ENCODE assay signal across 17 cellular contexts in the genomic region with DNA sequence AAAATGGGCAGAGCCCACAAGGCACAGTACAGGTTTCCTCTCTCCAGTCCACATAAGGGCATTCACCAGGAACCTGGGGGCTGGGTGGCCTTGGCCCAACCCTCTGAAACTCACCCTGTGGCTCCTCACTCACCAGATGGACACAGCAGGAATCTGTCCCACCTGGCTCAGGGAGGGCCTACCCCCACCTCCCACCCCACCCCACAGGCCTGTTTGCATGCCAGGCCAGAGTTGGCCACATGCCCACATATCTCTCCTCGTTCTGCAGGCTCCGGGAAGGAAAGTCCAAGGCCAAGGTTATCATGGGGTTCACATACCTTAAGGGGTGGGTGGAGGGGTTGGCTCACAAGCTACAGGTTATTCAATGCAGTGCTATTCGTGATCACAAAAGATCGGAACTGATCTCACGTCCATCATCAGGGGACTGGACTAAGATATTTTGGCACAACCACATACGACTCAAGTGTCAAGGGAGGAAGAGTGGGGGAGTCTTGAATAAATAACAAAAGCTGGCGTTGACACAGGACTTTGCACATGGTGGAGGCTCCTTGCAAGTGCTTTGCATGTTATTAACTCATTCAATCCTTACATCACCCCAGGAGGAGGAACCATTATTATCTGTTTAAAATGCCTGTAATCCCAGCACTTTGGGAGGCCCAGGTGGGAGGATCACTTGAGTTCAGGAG. TPM values are rescaled to one million over a fixed set of nuclear protein-coding genes. Genes with fewer than 3 reads are reported as not detected.
A peak's percentile ranks its signal among the peaks of the same experiment; 100 is the strongest.
DNase-seq lines count a peak whose midpoint lies in the region; ATAC-seq, FAIRE-seq and TF ChIP-seq lines count a peak whose summit lies in the region.
"Had no signal": no experiment of that assay in that cellular context is flagged by ENCODE, and none has a peak within 500 bp of the region (broad histone marks: within the 10 kb centered on the region; RNA-seq: fewer than 3 reads in every experiment).

No MANE protein-coding gene starts in this region.

- H3K4me1 Mint-ChIP-seq in osteocyte (ENCODE audit: unreplicated experiment), result peaks cover 17% of the 10 kb centered on the region

- no peak for FAIRE-seq in frontal cortex (lab: Jason Lieb, UNC)
- FAIRE-seq: bronchial epithelial cell had no signal

- intact Hi-C loops in heart right ventricle (cut with DNase I), result no loop called here
- intact Hi-C loops in Right ventricle myocardium inferior (cut with DNase I), result no loop called here
- intact Hi-C loops in adrenal gland (cut with DNase I), result no loop called here

- WGBS in heart right ventricle, 2 donors, result 21 to 30% methylated on average over 7 of the region's 7 CpGs
- WGBS in adrenal gland, 4 donors, result 13 to 34% (median 30%) methylated on average over 6 to 7 of the region's 7 CpGs

- DNase-seq in heart right ventricle (no peak), Right ventricle myocardium inferior (ENCODE audit: missing footprints) (no peak), adrenal gland (peak in 4 of 7 donors; percentile 25 to 44 (median 32)), left kidney (ENCODE audit: low read depth, low spot score) (peak; percentile 62), ureter (ENCODE audit: low spot score) (peak; percentile 72), osteocyte (ENCODE audit: extremely low spot score, unreplicated experiment) (no peak), foreskin keratinocyte (no peak), frontal cortex (ENCODE audit: low spot score in 2 of 2) (no peak)
- DNase-seq: ACHN; activated CD4-positive, alpha-beta T cell treated with anti-CD3 and anti-CD28 coated beads, Interleukin-2, amount 50 U/mL, for 1 hour; hippocampal formation; Kasumi-1 had no signal

- no peak for TF ChIP-seq POLR2A in adrenal gland (IDR thresholded peaks at IDR 0.05)

- no peaks in the 10 kb centered on the region for H3K9me3 Mint-ChIP-seq in osteocyte (ENCODE audit: unreplicated experiment)
- H3K9me3 Mint-ChIP-seq: activated T-helper 1 cell treated with anti-CD3 and anti-CD28 coated beads, Interleukin-12 subunit alpha, Interleukin-12 subunit beta, Interleukin-2, Interleukin-4 antibody, amounts not matched to agents 30 ng/mL and 10 ng/mL and 1 ng/mL, durations not matched to agents 14 hours and 24 hours and 36 hours had no signal

- no peak overlapping the region for H3K4me3 ChIP-seq in heart right ventricle
- H3K4me3 ChIP-seq in adrenal gland, result no peak overlapping the region
- H3K4me3 ChIP-seq: ovary, upper lobe of left lung had no signal

- no peaks in the 10 kb centered on the region for H3K9me3 ChIP-seq in heart right ventricle
- no peaks in the 10 kb centered on the region for H3K9me3 ChIP-seq in adrenal gland (replicated peaks in 1 of 3)
- H3K9me3 ChIP-seq: ovary, upper lobe of left lung had no signal

- H3K27ac Mint-ChIP-seq in osteocyte (ENCODE audit: unreplicated experiment), result no peak overlapping the region
- H3K27ac Mint-ChIP-seq: activated T-helper 1 cell treated with anti-CD3 and anti-CD28 coated beads, Interleukin-12 subunit alpha, Interleukin-12 subunit beta, Interleukin-2, Interleukin-4 antibody, amounts not matched to agents 30 ng/mL and 10 ng/mL and 1 ng/mL, durations not matched to agents 14 hours and 24 hours and 36 hours; T-helper 1 cell treated with Interleukin-12 subunit alpha and Interleukin-12 subunit beta and Interleukin-4 antibody, amounts not matched to agents 30 μg/mL and 1 μg/mL, for 36 hours had no signal

- peak overlapping the region in 3 of 10 donors; percentile 8 to 36 (median 28) for H3K27ac ChIP-seq in heart right ventricle
- H3K27ac ChIP-seq in adrenal gland, result peak overlapping the region in 2 of 5 donors; percentile 22 to 71
- H3K27ac ChIP-seq in foreskin keratinocyte, result no peak overlapping the region
- H3K27ac ChIP-seq: ovary, upper lobe of left lung had no signal

- ATAC-seq in heart right ventricle (peak in 7 of 8 donors; percentile 6 to 43 (median 22)), Right ventricle myocardium inferior (no peak), foreskin keratinocyte (no peak)

- H3K36me3 Mint-ChIP-seq in osteocyte (ENCODE audit: unreplicated experiment), result no peaks in the 10 kb centered on the region

- no peak for TF ChIP-seq CTCF in heart right ventricle (IDR thresholded peaks at IDR 0.05)
- TF ChIP-seq CTCF in adrenal gland (IDR thresholded peaks at IDR 0.05), result no peak
- no peak for TF ChIP-seq CTCF in osteocyte (IDR thresholded peaks at IDR 0.05)
- no peak for TF ChIP-seq CTCF in foreskin keratinocyte (conservative IDR thresholded peaks at IDR 0.05)

- no peaks in the 10 kb centered on the region for H3K27me3 ChIP-seq in heart right ventricle
- H3K27me3 ChIP-seq in adrenal gland, result no peaks in the 10 kb centered on the region
- no peaks in the 10 kb centered on the region for H3K27me3 ChIP-seq in foreskin keratinocyte
- H3K27me3 ChIP-seq: ovary, upper lobe of left lung had no signal

- peaks cover 20% of the 10 kb centered on the region for H3K27me3 Mint-ChIP-seq in osteocyte (ENCODE audit: unreplicated experiment)

- H3K36me3 ChIP-seq in heart right ventricle (no peaks in the 10 kb centered on the region), adrenal gland (replicated peaks in 1 of 2) (no peaks in the 10 kb centered on the region)
- H3K36me3 ChIP-seq: ovary, upper lobe of left lung had no signal

- H3K4me3 Mint-ChIP-seq in osteocyte (ENCODE audit: unreplicated experiment), result no peak overlapping the region
- H3K4me3 Mint-ChIP-seq: activated T-helper 1 cell treated with anti-CD3 and anti-CD28 coated beads, Interleukin-12 subunit alpha, Interleukin-12 subunit beta, Interleukin-2, Interleukin-4 antibody, amounts not matched to agents 30 ng/mL and 10 ng/mL and 1 ng/mL, durations not matched to agents 14 hours and 24 hours and 36 hours; T-helper 1 cell treated with Interleukin-12 subunit alpha and Interleukin-12 subunit beta and Interleukin-4 antibody, amounts not matched to agents 30 μg/mL and 1 μg/mL, for 36 hours had no signal

- H3K4me1 ChIP-seq in heart right ventricle, result peaks cover 0 to 26% (median 10%) of the 10 kb centered on the region in 9 donors
- peaks cover 8 to 27% of the 10 kb centered on the region in 2 donors for H3K4me1 ChIP-seq in adrenal gland (replicated peaks in 1 of 2)
- H3K4me1 ChIP-seq in foreskin keratinocyte, result no peaks in the 10 kb centered on the region

RNA-seq across cellular contexts. Expression of a gene that starts 13.0 kb away (rescaled TPM):
- total RNA-seq in heart right ventricle (10 to 100 TPM in 1 of 10 donors, 1 to 10 TPM in 9; 1.6 to 21.8 (median 2.7) TPM), Right ventricle myocardium inferior (8.3 TPM), adrenal gland (10 to 100 TPM; 10.6 to 69.9 (median 23.7) TPM), ureter (5.0 TPM), osteocyte (0.11 and 0.37 TPM in 2 replicates), foreskin keratinocyte (0.07 TPM in 2 replicates), frontal cortex (0.41 TPM)
- polyA plus RNA-seq in heart right ventricle (10 to 100 TPM in 1 of 2 donors, 1 to 10 TPM in 1; 6.3 to 50.2 TPM), adrenal gland (100 to 1,000 TPM in 1 of 3 donors, 10 to 100 TPM in 1, 1 to 10 TPM in 1; 3.4 to 135 (median 37.7) TPM), foreskin keratinocyte (0.06 TPM in 2 replicates)
- total RNA-seq: activated T-helper 1 cell treated with anti-CD3 and anti-CD28 coated beads, Interleukin-12 subunit alpha, Interleukin-12 subunit beta, Interleukin-2, Interleukin-4 antibody, amounts not matched to agents 30 ng/mL and 10 ng/mL and 1 ng/mL, durations not matched to agents 14 hours and 24 hours and 36 hours had no signal

RNA-seq across cellular contexts. Expression of a gene that starts 53.0 kb away (rescaled TPM):
- total RNA-seq in heart right ventricle (1 to 10 TPM; 1.7 to 7.1 (median 3.7) TPM), Right ventricle myocardium inferior (5.6 TPM), adrenal gland (10 to 100 TPM in 1 of 8 donors, 1 to 10 TPM in 7; 4.6 to 10.8 (median 6.5) TPM), ureter (27.0 TPM), osteocyte (0.97 and 1.1 TPM in 2 replicates), foreskin keratinocyte (4.3 and 5.2 TPM in 2 replicates), frontal cortex (20.4 TPM)
- polyA plus RNA-seq in heart right ventricle (1 to 10 TPM; 1.3 to 3.1 TPM), adrenal gland (1 to 10 TPM; 1.1 to 2.4 (median 1.5) TPM), foreskin keratinocyte (1.0 and 1.1 TPM in 2 replicates)

Comparison
In these comparisons a context has a peak if more than half of its experiments do, and no peak if none do; other contexts are left out.
1. ATAC-seq: peak in heart right ventricle (7 of 8); none in Right ventricle myocardium inferior (single experiment) and foreskin keratinocyte (single experiment).
2. DNase-seq: peak in adrenal gland (4 of 7), left kidney (single experiment) and ureter (single experiment); none in heart right ventricle (0 of 2), Right ventricle myocardium inferior (single experiment), osteocyte (single experiment), foreskin keratinocyte (0 of 2) and frontal cortex (0 of 2).